1 cellular context compared by ENCODE assay signal in the genomic region with DNA sequence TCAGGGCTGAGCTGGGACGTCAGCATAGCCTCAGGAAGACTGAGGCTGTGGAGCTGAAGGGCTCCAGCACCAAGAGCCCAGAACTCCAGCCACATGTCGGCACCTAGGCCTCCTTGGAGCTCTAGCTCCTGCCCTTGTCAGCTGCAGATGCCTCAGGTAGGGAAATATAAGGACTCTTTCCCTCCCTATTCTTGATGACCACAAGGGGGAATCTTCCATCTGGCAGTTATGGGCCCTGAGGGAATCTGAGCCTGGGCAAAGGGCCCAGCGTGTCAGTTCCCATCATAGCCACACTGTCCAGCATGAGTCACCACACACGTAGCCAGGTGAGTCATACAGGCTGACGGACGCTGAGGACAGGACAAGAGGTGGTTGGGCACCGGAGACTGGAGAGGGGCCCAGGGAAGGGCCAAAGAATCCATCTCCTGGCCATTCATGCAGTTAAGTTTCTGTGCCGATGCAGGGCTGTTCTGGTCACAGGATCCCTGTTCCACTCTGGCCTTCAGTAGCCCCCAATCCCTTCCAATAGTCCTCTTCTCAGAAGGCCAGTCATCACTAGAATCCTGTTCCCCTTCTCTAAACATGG.
TF ChIP-seq lines count a peak whose summit lies in the region.

No MANE protein-coding gene starts in this region.

TF ChIP-seq in HepG2, 621 proteins besides CTCF, POLR2A, EP300 and RAD21 (continued from another document):
- TF ChIP-seq, protein P1, sequence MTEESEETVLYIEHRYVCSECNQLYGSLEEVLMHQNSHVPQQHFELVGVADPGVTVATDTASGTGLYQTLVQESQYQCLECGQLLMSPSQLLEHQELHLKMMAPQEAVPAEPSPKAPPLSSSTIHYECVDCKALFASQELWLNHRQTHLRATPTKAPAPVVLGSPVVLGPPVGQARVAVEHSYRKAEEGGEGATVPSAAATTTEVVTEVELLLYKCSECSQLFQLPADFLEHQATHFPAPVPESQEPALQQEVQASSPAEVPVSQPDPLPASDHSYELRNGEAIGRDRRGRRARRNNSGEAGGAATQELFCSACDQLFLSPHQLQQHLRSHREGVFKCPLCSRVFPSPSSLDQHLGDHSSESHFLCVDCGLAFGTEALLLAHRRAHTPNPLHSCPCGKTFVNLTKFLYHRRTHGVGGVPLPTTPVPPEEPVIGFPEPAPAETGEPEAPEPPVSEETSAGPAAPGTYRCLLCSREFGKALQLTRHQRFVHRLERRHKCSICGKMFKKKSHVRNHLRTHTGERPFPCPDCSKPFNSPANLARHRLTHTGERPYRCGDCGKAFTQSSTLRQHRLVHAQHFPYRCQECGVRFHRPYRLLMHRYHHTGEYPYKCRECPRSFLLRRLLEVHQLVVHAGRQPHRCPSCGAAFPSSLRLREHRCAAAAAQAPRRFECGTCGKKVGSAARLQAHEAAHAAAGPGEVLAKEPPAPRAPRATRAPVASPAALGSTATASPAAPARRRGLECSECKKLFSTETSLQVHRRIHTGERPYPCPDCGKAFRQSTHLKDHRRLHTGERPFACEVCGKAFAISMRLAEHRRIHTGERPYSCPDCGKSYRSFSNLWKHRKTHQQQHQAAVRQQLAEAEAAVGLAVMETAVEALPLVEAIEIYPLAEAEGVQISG (CRISPR knock-in tag; IDR thresholded peaks at IDR 0.05): peak; percentile 80; the same call in 1 of the 2 replicates
- TF ChIP-seq CEBPB (IDR thresholded peaks at IDR 0.05; ENCODE audit: borderline replicate concordance, low read depth, low read length) (no peak), GFI1 (CRISPR knock-in tag; IDR thresholded peaks at IDR 0.05; ENCODE audit: borderline replicate concordance) (peak; percentile 62; the same call in 1 of the 2 replicates), ZNF326 (CRISPR knock-in tag; IDR thresholded peaks at IDR 0.05; ENCODE audit: borderline replicate concordance) (no peak; the same call in 1 of the 2 replicates), SRSF1 (optimal IDR thresholded peaks at IDR 0.05; ENCODE audit: low read depth, low read length) (no peak), SMARCE1 (IDR thresholded peaks at IDR 0.05; ENCODE audit: borderline replicate concordance) (no peak), SMAD9 (CRISPR knock-in tag; IDR thresholded peaks at IDR 0.05) (0 out of 2 replicates have a peak, but pooled peaks have one; percentile 72), ELF3 (CRISPR knock-in tag; IDR thresholded peaks at IDR 0.05) (peak; percentile 84), ZFP1 (CRISPR knock-in tag; IDR thresholded peaks at IDR 0.05) (peak; percentile 88), ZMYM4 (CRISPR knock-in tag; IDR thresholded peaks at IDR 0.05) (peak; percentile 70; the same call in 1 of the 2 replicates), SIX4 (CRISPR knock-in tag; IDR thresholded peaks at IDR 0.05) (peak; percentile 83), ZNF773 (CRISPR knock-in tag; IDR thresholded peaks at IDR 0.05; ENCODE audit: borderline replicate concordance) (no peak), KLF16 (CRISPR knock-in tag; IDR thresholded peaks at IDR 0.05) (peak in 1 of 2 experiments; percentile 84; a peak in 2 of 4 replicates)
- TF ChIP-seq, protein P2, sequence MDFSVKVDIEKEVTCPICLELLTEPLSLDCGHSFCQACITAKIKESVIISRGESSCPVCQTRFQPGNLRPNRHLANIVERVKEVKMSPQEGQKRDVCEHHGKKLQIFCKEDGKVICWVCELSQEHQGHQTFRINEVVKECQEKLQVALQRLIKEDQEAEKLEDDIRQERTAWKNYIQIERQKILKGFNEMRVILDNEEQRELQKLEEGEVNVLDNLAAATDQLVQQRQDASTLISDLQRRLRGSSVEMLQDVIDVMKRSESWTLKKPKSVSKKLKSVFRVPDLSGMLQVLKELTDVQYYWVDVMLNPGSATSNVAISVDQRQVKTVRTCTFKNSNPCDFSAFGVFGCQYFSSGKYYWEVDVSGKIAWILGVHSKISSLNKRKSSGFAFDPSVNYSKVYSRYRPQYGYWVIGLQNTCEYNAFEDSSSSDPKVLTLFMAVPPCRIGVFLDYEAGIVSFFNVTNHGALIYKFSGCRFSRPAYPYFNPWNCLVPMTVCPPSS (IDR thresholded peaks at IDR 0.05): no peak
- TF ChIP-seq, protein P3, sequence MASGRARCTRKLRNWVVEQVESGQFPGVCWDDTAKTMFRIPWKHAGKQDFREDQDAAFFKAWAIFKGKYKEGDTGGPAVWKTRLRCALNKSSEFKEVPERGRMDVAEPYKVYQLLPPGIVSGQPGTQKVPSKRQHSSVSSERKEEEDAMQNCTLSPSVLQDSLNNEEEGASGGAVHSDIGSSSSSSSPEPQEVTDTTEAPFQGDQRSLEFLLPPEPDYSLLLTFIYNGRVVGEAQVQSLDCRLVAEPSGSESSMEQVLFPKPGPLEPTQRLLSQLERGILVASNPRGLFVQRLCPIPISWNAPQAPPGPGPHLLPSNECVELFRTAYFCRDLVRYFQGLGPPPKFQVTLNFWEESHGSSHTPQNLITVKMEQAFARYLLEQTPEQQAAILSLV (CRISPR knock-in tag; IDR thresholded peaks at IDR 0.05; ENCODE audit: borderline replicate concordance): peak; percentile 83
